9 cellular contexts compared by ENCODE assay signal in the genomic region with DNA sequence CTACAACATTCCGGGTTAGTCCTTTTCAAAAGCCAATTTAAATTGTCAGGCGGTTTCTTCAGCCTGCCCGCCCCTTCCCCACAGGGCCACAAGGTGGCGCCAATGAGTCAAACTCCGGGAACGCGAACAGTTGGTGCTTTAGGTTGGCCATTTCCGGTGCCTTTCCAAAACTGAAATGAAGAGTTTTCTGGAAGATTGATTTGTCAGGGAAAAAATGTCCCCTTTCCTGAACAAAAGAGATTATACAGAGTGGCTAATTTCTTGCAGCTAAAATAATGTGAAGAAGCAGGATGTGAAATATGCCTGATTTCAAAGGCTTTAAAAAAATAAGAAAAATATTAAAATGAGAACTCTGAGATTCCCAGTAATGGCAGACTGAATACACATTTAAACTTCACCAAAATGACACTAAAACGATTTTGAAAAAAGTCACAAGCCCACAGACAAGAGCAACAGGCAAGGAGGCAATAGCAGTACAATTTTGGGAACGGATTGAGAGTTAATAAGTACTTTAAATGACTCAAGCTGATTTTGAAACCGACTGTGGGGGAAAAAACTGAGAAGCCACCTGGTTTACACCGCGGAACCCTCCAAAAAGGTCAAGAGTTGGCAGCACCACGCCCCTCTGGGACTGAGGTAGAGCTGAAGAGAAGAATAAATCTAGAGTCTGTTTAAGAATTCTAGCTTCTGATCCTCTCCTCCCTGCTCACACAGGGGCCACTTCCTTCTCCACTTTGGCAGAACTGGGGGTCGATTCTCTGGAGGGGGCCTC. TPM values are rescaled to one million over a fixed set of nuclear protein-coding genes. Genes with fewer than 3 reads are reported as not detected.
DNase-seq lines count a peak whose midpoint lies in the region; ATAC-seq and TF ChIP-seq lines count a peak whose summit lies in the region.
"Had no signal": no experiment of that assay in that cellular context is flagged by ENCODE, and none has a peak within 500 bp of the region (broad histone marks: within the 10 kb centered on the region; RNA-seq: fewer than 3 reads in every experiment).

No MANE protein-coding gene starts in this region.

- peaks cover 2% of the 10 kb centered on the region; the same call in 1 of the 2 replicates for H3K79me2 ChIP-seq in DOHH2 (ENCODE audit: control insufficient read depth, low read length)
- H3K79me2 ChIP-seq in Loucy (ENCODE audit: insufficient read depth, low read length): no peaks in the 10 kb centered on the region

- intact Hi-C loops in cardiac septum (cut with DNase I): loop anchor here (5.0 kb wide), 1 partner anchor 57 kb away; no protein-coding TSS in a partner anchor

- H3K27me3 ChIP-seq in DOHH2 (ENCODE audit: control insufficient read depth, low read length) (no peaks in the 10 kb centered on the region), Loucy (ENCODE audit: insufficient read depth, low read length, poor library complexity, severe bottlenecking) (no peaks in the 10 kb centered on the region)

- H3K27ac Mint-ChIP-seq in activated naive CD4-positive, alpha-beta T cell treated with anti-CD3 and anti-CD28 coated beads, Interleukin-2, amount 10 ng/mL, durations not matched to agents 7 days and 5 days: no peak overlapping the region

- no peaks in the 10 kb centered on the region; the same call in 1 of the 2 replicates for H4K20me1 ChIP-seq in DOHH2 (ENCODE audit: control insufficient read depth, insufficient read depth, low read depth, low read length)
- H4K20me1 ChIP-seq in Loucy (ENCODE audit: insufficient read depth, low read length, poor library complexity, severe bottlenecking): no peaks in the 10 kb centered on the region

- no peaks in the 10 kb centered on the region for H3K9me3 ChIP-seq in DOHH2 (ENCODE audit: control insufficient read depth, insufficient read depth, low read length)
- no peaks in the 10 kb centered on the region for H3K9me3 ChIP-seq in Loucy (ENCODE audit: insufficient read depth, low read depth, low read length)

- peaks cover 16% of the 10 kb centered on the region for H3K4me1 Mint-ChIP-seq in activated naive CD4-positive, alpha-beta T cell treated with anti-CD3 and anti-CD28 coated beads, Interleukin-2, amount 10 ng/mL, durations not matched to agents 7 days and 5 days

- H3F3A ChIP-seq in DOHH2 (ENCODE audit: control insufficient read depth, insufficient read depth) (no peaks in the 10 kb centered on the region), Loucy (ENCODE audit: low read depth) (no peaks in the 10 kb centered on the region)

- no peak overlapping the region for H3K27ac ChIP-seq in DOHH2 (ENCODE audit: low read depth, low read length)
- H3K27ac ChIP-seq: epithelial cell of prostate had no signal

- H2AFZ ChIP-seq in Loucy (ENCODE audit: low read length): peak overlapping the region; percentile 72

- no peaks in the 10 kb centered on the region for H3K36me3 Mint-ChIP-seq in activated naive CD4-positive, alpha-beta T cell treated with anti-CD3 and anti-CD28 coated beads, Interleukin-2, amount 10 ng/mL, durations not matched to agents 7 days and 5 days

- TF ChIP-seq CTCF in DOHH2 (IDR thresholded peaks at IDR 0.05; ENCODE audit: low read depth, low read length, poor library complexity, severe bottlenecking): peak; percentile 98
- TF ChIP-seq CTCF in Loucy (conservative IDR thresholded peaks at IDR 0.05; ENCODE audit: low read length): peak; percentile 99

- peak; percentile 76 for DNase-seq in activated naive CD4-positive, alpha-beta T cell treated with anti-CD3 and anti-CD28 coated beads, Interleukin-2, amount 10 ng/mL, durations not matched to agents 7 days and 5 days
- DNase-seq in cardiac septum (ENCODE audit: low spot score) (peak; percentile 90), retina (peak; percentile 75), GF-D8 (lab: John Stamatoyannopoulos, UW) (no peak)

- H3K4me2 ChIP-seq in DOHH2 (ENCODE audit: low read length) (peak overlapping the region; percentile 52), Loucy (ENCODE audit: low read depth, low read length, poor library complexity, severe bottlenecking) (peak overlapping the region; percentile 56)

- H3K9me3 Mint-ChIP-seq in activated naive CD4-positive, alpha-beta T cell treated with anti-CD3 and anti-CD28 coated beads, Interleukin-2, amount 10 ng/mL, durations not matched to agents 7 days and 5 days: no peaks in the 10 kb centered on the region

- H3K9ac ChIP-seq in Loucy (ENCODE audit: low read depth, low read length, poor library complexity, severe bottlenecking): no peak overlapping the region

- peaks cover 5% of the 10 kb centered on the region; the same call in 1 of the 2 replicates for H3K36me3 ChIP-seq in DOHH2 (ENCODE audit: control insufficient read depth, low read length)
- H3K36me3 ChIP-seq in Loucy (ENCODE audit: insufficient read depth, low read length): no peaks in the 10 kb centered on the region

- no peak overlapping the region for H3K4me3 Mint-ChIP-seq in activated naive CD4-positive, alpha-beta T cell treated with anti-CD3 and anti-CD28 coated beads, Interleukin-2, amount 10 ng/mL, durations not matched to agents 7 days and 5 days

- CTCF ChIA-PET in activated naive CD4-positive, alpha-beta T cell treated with anti-CD3 and anti-CD28 coated beads, Interleukin-2, amount 10 ng/mL, durations not matched to agents 7 days and 5 days (lab: Charles Lee): interaction anchor here (0.8 to 2.8 kb wide), 7 partner anchors 18 to 267 kb away, joined by 3 to 51 read pairs (median 3); no protein-coding TSS in a partner anchor

- H3K4me1 ChIP-seq in DOHH2 (ENCODE audit: control insufficient read depth, low read length): peaks cover 17% of the 10 kb centered on the region
- peaks cover 6% of the 10 kb centered on the region for H3K4me1 ChIP-seq in Loucy (ENCODE audit: insufficient read depth, low read length, poor library complexity, severe bottlenecking)

- ATAC-seq in GM21786 (IDR thresholded peaks at IDR 0.05; ENCODE audit: unreplicated experiment) (peak; percentile 89), SK-N-SH treated with all-trans-retinoic acid at 6 μM for 48 hours (peak; percentile 89)

- no peaks in the 10 kb centered on the region for H3K9me2 ChIP-seq in DOHH2 (replicated peaks; ENCODE audit: control insufficient read depth, low read length)
- no peaks in the 10 kb centered on the region for H3K9me2 ChIP-seq in Loucy (replicated peaks; ENCODE audit: low read depth, low read length)

- H3K27me3 Mint-ChIP-seq in activated naive CD4-positive, alpha-beta T cell treated with anti-CD3 and anti-CD28 coated beads, Interleukin-2, amount 10 ng/mL, durations not matched to agents 7 days and 5 days: no peaks in the 10 kb centered on the region

- H3K4me3 ChIP-seq in DOHH2 (ENCODE audit: low read length): no peak overlapping the region
- peak overlapping the region; percentile 33 for H3K4me3 ChIP-seq in Loucy (ENCODE audit: low read length, poor library complexity, severe bottlenecking)

TF ChIP-seq in SK-N-SH treated with all-trans-retinoic acid at 6 μM for 48 hours, 23 proteins besides CTCF, POLR2A, EP300 and RAD21 (continues in another document):
- TF ChIP-seq TCF4 (CRISPR knock-in tag; IDR thresholded peaks at IDR 0.05; ENCODE audit: borderline replicate concordance) (no peak), ZNF8 (CRISPR knock-in tag; IDR thresholded peaks at IDR 0.05) (no peak), CREB5 (CRISPR knock-in tag; IDR thresholded peaks at IDR 0.05; ENCODE audit: low read depth) (no peak), OSR1 (CRISPR knock-in tag; IDR thresholded peaks at IDR 0.05) (no peak), GLIS3 (CRISPR knock-in tag; IDR thresholded peaks at IDR 0.05) (no peak), ZNF70 (CRISPR knock-in tag; IDR thresholded peaks at IDR 0.05) (no peak), BACH2 (CRISPR knock-in tag; IDR thresholded peaks at IDR 0.05; ENCODE audit: borderline replicate concordance) (no peak), ISL1 (CRISPR knock-in tag; IDR thresholded peaks at IDR 0.05) (no peak), ZFP30 (CRISPR knock-in tag; IDR thresholded peaks at IDR 0.05) (no peak), CSDC2 (CRISPR knock-in tag; IDR thresholded peaks at IDR 0.05) (no peak), SNAI2 (CRISPR knock-in tag; IDR thresholded peaks at IDR 0.05) (no peak), PATZ1 (CRISPR knock-in tag; IDR thresholded peaks at IDR 0.05; ENCODE audit: borderline replicate concordance) (no peak)

RNA-seq across cellular contexts. Expression of gene SLC46A2, which starts 45.7 kb away (rescaled TPM):
- total RNA-seq in cardiac septum: 0.16 TPM
